Comparison of ENCODE assay signal across 15 cellular contexts in genomic region chr20:39124064-39124463, GRCh38.
DNase-seq lines count a peak whose midpoint lies in the region; ATAC-seq, FAIRE-seq and TF ChIP-seq lines count a peak whose summit lies in the region.
"Had no signal": no experiment of that assay in that cellular context is flagged by ENCODE, and none has a peak within 500 bp of the region (broad histone marks: within the 10 kb centered on the region; RNA-seq: fewer than 3 reads in every experiment).

No MANE protein-coding gene starts in this region.

- H3K4me3 ChIP-seq in PC-3 (ENCODE audit: low read length) (no peak overlapping the region), H1 (ENCODE audit: extremely low read depth in 1 of 4, insufficient read depth in 2 of 4, low read depth in 3 of 4, low read length in 4 of 4) (no peak overlapping the region), trophoblast cell (ENCODE audit: low read depth, low read length) (no peak overlapping the region), hepatocyte (no peak overlapping the region)
- H3K4me3 ChIP-seq: BLaER1 treated with 17β-estradiol and CSF1 and Interleukin-3, amounts not matched to agents 10 nM and 100 nM; GM23338; K562 had no signal

- H4K8ac ChIP-seq in H1 (ENCODE audit: extremely low read depth, insufficient read depth, low read length) (no peak overlapping the region; the same call in 1 of the 2 replicates), trophoblast cell (ENCODE audit: low read depth, low read length) (no peak overlapping the region)

- CTCF ChIA-PET in PC-3 (lab: Charles Lee) (no interaction called here), H1 (lab: Charles Lee; ENCODE audit: partially characterized antibody) (interaction anchor here (0.6 to 6.3 kb wide), 4 partner anchors 12 to 59 kb away, joined by 3 to 51 read pairs (median 3); no protein-coding TSS in a partner anchor)

- no peak overlapping the region for H3K27ac ChIP-seq in PC-3 (ENCODE audit: low read length)
- no peak overlapping the region for H3K27ac ChIP-seq in H1 (ENCODE audit: low read depth, low read length)
- H3K27ac ChIP-seq in trophoblast cell (ENCODE audit: low read depth, low read length) = no peak overlapping the region
- no peak overlapping the region for H3K27ac ChIP-seq in hepatocyte
- H3K27ac ChIP-seq: BLaER1 treated with 17β-estradiol and CSF1 and Interleukin-3, amounts not matched to agents 10 nM and 100 nM had no signal

- no peak for TF ChIP-seq CTCF in PC-3 (conservative IDR thresholded peaks at IDR 0.05; ENCODE audit: low read depth, low read length)
- no peak for TF ChIP-seq CTCF in H1 (IDR thresholded peaks at IDR 0.05; ENCODE audit: control extremely low read depth in 1 of 3, insufficient read depth in 1 of 3, low read depth in 1 of 3, low read length in 3 of 3)
- no peak for TF ChIP-seq CTCF in hepatocyte (IDR thresholded peaks at IDR 0.05; ENCODE audit: poor library complexity)
- TF ChIP-seq CTCF in GM13976 (IDR thresholded peaks at IDR 0.05; ENCODE audit: borderline replicate concordance, control extremely low read depth, extremely low read depth, insufficient read depth, missing control alignments) = no peak

- H3K79me1 ChIP-seq in H1 (ENCODE audit: low read depth, low read length) = no peaks in the 10 kb centered on the region
- no peaks in the 10 kb centered on the region for H3K79me1 ChIP-seq in trophoblast cell (ENCODE audit: low read length)

- H4K12ac ChIP-seq in trophoblast cell (ENCODE audit: low read depth, low read length) = no peak overlapping the region

- TF ChIP-seq EP300 in H1 (IDR thresholded peaks at IDR 0.05; ENCODE audit: borderline replicate concordance in 1 of 2, low read depth in 2 of 2, low read length in 2 of 2) = no peak

- H3K9me2 ChIP-seq in PC-3 (replicated peaks; ENCODE audit: low read length) (no peaks in the 10 kb centered on the region), hepatocyte (replicated peaks; ENCODE audit: insufficient read depth) (no peaks in the 10 kb centered on the region)

- ATAC-seq in PC-3 = no peak
- ATAC-seq: K562 had no signal

- H3K23me2 ChIP-seq in H1 (ENCODE audit: low read depth, low read length) = no peaks in the 10 kb centered on the region

- H3K23ac ChIP-seq in H1 (ENCODE audit: insufficient read length) = no peak overlapping the region
- H3K23ac ChIP-seq in trophoblast cell (ENCODE audit: low read length) = no peak overlapping the region

- H2AFZ ChIP-seq in PC-3 (ENCODE audit: low read length) (no peak overlapping the region), H1 (ENCODE audit: low read length) (no peak overlapping the region), trophoblast cell (ENCODE audit: insufficient read depth, low read length, poor library complexity) (no peak overlapping the region), hepatocyte (no peak overlapping the region)
- H2AFZ ChIP-seq: GM23338 had no signal

- in situ Hi-C loops in GM13976 (cut with MboI; ENCODE audit: low sequenced_read_pairs, unreplicated experiment) = no loop called here

- H2BK5ac ChIP-seq in H1 (ENCODE audit: low read depth, low read length) (no peak overlapping the region), trophoblast cell (ENCODE audit: low read depth, low read length, poor library complexity) (no peak overlapping the region)

- no peaks in the 10 kb centered on the region for H3F3A ChIP-seq in PC-3 (ENCODE audit: low read length, unreplicated experiment)

- DNase-seq in HK-2 (ENCODE audit: unreplicated experiment) = peak; percentile 8
- peak; percentile 30 for DNase-seq in PC-3
- DNase-seq in H1 (ENCODE audit: low read depth in 1 of 2, low spot score in 2 of 2) = no peak
- peak; percentile 50 to 59 for DNase-seq in trophoblast cell
- no peak for DNase-seq in hepatocyte (ENCODE audit: low spot score)
- no peak for DNase-seq in GM13976 (ENCODE audit: low spot score)
- DNase-seq in NCI-H69 (lab: John Stamatoyannopoulos, UW) = no peak
- DNase-seq: ACHN; CD4-positive, CD25-positive, alpha-beta regulatory T cell; DMS53; H9 had no signal

- H3K9ac ChIP-seq in PC-3 (ENCODE audit: low read length) (no peak overlapping the region), H1 (replicated peaks in 1 of 4; ENCODE audit: extremely low read depth in 1 of 4, low read depth in 3 of 4, low read length in 3 of 4) (no peak overlapping the region), trophoblast cell (ENCODE audit: low read length) (no peak overlapping the region)
- H3K9ac ChIP-seq: BLaER1 treated with 17β-estradiol and CSF1 and Interleukin-3, amounts not matched to agents 10 nM and 100 nM had no signal

- H3K14ac ChIP-seq in H1 (ENCODE audit: insufficient read length) = no peak overlapping the region
- H3K14ac ChIP-seq in trophoblast cell (ENCODE audit: low read length) = no peak overlapping the region

- H2BK120ac ChIP-seq in H1 (replicated peaks; ENCODE audit: low read depth, low read length) (no peak overlapping the region), trophoblast cell (ENCODE audit: insufficient read depth, low read length, poor library complexity) (no peak overlapping the region)

- intact Hi-C loops in PC-3 (cut with micrococcal nuclease) = no loop called here

- BruUV-seq in PC-3 (replicated peaks; lab: Mats Ljungman, UMichigan) = no TSS peak

- TF ChIP-seq RAD21 in H1 (IDR thresholded peaks at IDR 0.05 in 1 of 2, conservative IDR thresholded peaks at IDR 0.05 in 1 of 2; ENCODE audit: low read depth in 2 of 2, low read length in 2 of 2) = no peak

- POLR2A ChIA-PET in PC-3 (lab: Charles Lee; ENCODE audit: unreplicated experiment) = no interaction called here
- POLR2A ChIA-PET in H1 (lab: Charles Lee; ENCODE audit: partially characterized antibody) = no interaction called here

- H2AK5ac ChIP-seq in H1 (ENCODE audit: low read depth, low read length) (0 out of 2 replicates have a peak overlapping the region, but pooled peaks have one; percentile 3), trophoblast cell (ENCODE audit: low read length) (no peak overlapping the region)

- H3K4ac ChIP-seq in H1 (replicated peaks; ENCODE audit: insufficient read length, low read depth, low read length) (no peak overlapping the region), trophoblast cell (ENCODE audit: low read depth, low read length) (no peak overlapping the region)

- WGBS in H1 (ENCODE audit: extremely low coverage in 1 of 2, insufficient coverage in 1 of 2, insufficient read length in 1 of 2, insufficient replicate concordance in 2 of 2, low coverage in 1 of 2, low lambda C conversion rate in 2 of 2, missing lambda C conversion rate in 1 of 2), 2 experiments = 91% methylated on average over 7 of the region's 7 CpGs; no CpG with 5 or more reads in 1 of the 2 experiments
- no CpG with 5 or more reads among the region's 7 CpGs for WGBS in trophoblast cell (ENCODE audit: extremely low coverage, insufficient coverage, insufficient read length)
- 83% methylated on average over 7 of the region's 7 CpGs for WGBS in hepatocyte (ENCODE audit: low lambda C conversion rate, missing lambda C conversion rate)

- H2BK20ac ChIP-seq in H1 (ENCODE audit: low read length) = no peak overlapping the region

- H3K18ac ChIP-seq in H1 (ENCODE audit: extremely low read depth, low read length) (no peak overlapping the region), trophoblast cell (ENCODE audit: low read length) (no peak overlapping the region)

- no peak for FAIRE-seq in H1 (lab: Jason Lieb, UNC)
- FAIRE-seq: GM18507, K562 had no signal

- H2BK15ac ChIP-seq in H1 (ENCODE audit: low read length) = no peak overlapping the region

- H3K4me2 ChIP-seq in PC-3 (ENCODE audit: low read length) (no peak overlapping the region), H1 (ENCODE audit: insufficient read depth in 1 of 2, low read depth in 2 of 2, low read length in 2 of 2) (no peak overlapping the region), trophoblast cell (ENCODE audit: low read length) (no peak overlapping the region), hepatocyte (no peak overlapping the region)

- H4K5ac ChIP-seq in H1 (ENCODE audit: insufficient read length, low read depth, low read length) = no peak overlapping the region

- no peak overlapping the region for H3K56ac ChIP-seq in H1 (replicated peaks; ENCODE audit: insufficient read length, low read depth, low read length)

- no peaks in the 10 kb centered on the region for H4K20me1 ChIP-seq in PC-3 (ENCODE audit: low read length)
- H4K20me1 ChIP-seq in H1 (replicated peaks in 1 of 2; ENCODE audit: control insufficient read depth in 1 of 2, insufficient read depth in 2 of 2, low read length in 2 of 2) = no peaks in the 10 kb centered on the region
- no peaks in the 10 kb centered on the region for H4K20me1 ChIP-seq in hepatocyte (ENCODE audit: insufficient read depth, poor library complexity, severe bottlenecking)
- H4K20me1 ChIP-seq: BLaER1 treated with 17β-estradiol and CSF1 and Interleukin-3, amounts not matched to agents 10 nM and 100 nM had no signal

- H3K36me3 ChIP-seq in PC-3 (ENCODE audit: low read depth, low read length) = no peaks in the 10 kb centered on the region
- H3K36me3 ChIP-seq in H1 (ENCODE audit: control insufficient read depth in 2 of 4, insufficient read depth in 4 of 4, low read length in 3 of 4) = no peaks in the 10 kb centered on the region
- no peaks in the 10 kb centered on the region for H3K36me3 ChIP-seq in trophoblast cell (ENCODE audit: control insufficient read depth in 1 of 2, insufficient read depth in 2 of 2, low read length in 2 of 2)
- no peaks in the 10 kb centered on the region for H3K36me3 ChIP-seq in hepatocyte (replicated peaks; ENCODE audit: insufficient read depth, low read depth)
- H3K36me3 ChIP-seq: BLaER1 treated with 17β-estradiol and CSF1 and Interleukin-3, amounts not matched to agents 10 nM and 100 nM had no signal

- no peaks in the 10 kb centered on the region for H3K9me3 ChIP-seq in PC-3 (ENCODE audit: low read length)
- no peaks in the 10 kb centered on the region; a peak in 1 of 4 replicates for H3K9me3 ChIP-seq in H1 (ENCODE audit: insufficient read depth in 2 of 2, low read depth in 1 of 2, low read length in 1 of 2)
- H3K9me3 ChIP-seq in trophoblast cell (ENCODE audit: insufficient read depth, low read depth, low read length) = no peaks in the 10 kb centered on the region
- no peaks in the 10 kb centered on the region for H3K9me3 ChIP-seq in hepatocyte (ENCODE audit: low read depth)
- H3K9me3 ChIP-seq: BLaER1 treated with 17β-estradiol and CSF1 and Interleukin-3, amounts not matched to agents 10 nM and 100 nM had no signal

- TF ChIP-seq POLR2A in H1 (IDR thresholded peaks at IDR 0.05; ENCODE audit: control extremely low read depth in 1 of 2, low read depth in 2 of 2, low read length in 2 of 2) = no peak

- H4K91ac ChIP-seq in H1 (replicated peaks; ENCODE audit: insufficient read length, low read length) (peak overlapping the region; percentile 11), trophoblast cell (ENCODE audit: low read depth, low read length) (no peak overlapping the region)

- H3K4me1 ChIP-seq in PC-3 (ENCODE audit: insufficient read depth, low read length) = no peaks in the 10 kb centered on the region
- peaks cover 8 to 22% (median 12%) of the 10 kb centered on the region in 4 experiments for H3K4me1 ChIP-seq in H1 (replicated peaks in 1 of 4; ENCODE audit: control insufficient read depth in 3 of 4, insufficient read depth in 4 of 4, low read length in 3 of 4)
- H3K4me1 ChIP-seq in trophoblast cell (ENCODE audit: control insufficient read depth in 1 of 2, insufficient read depth in 2 of 2, low read length in 2 of 2) = peaks cover 11 to 12% of the 10 kb centered on the region in 2 experiments
- no peaks in the 10 kb centered on the region for H3K4me1 ChIP-seq in hepatocyte (ENCODE audit: insufficient read depth)

- H2BK12ac ChIP-seq in H1 (ENCODE audit: low read depth, low read length) (no peak overlapping the region), trophoblast cell (ENCODE audit: low read length) (no peak overlapping the region)

- H3K27me3 ChIP-seq in PC-3 (ENCODE audit: low read length) (no peaks in the 10 kb centered on the region), H1 (replicated peaks in 1 of 4; ENCODE audit: control insufficient read depth in 3 of 4, extremely low read depth in 1 of 4, insufficient read depth in 3 of 4, low read length in 3 of 4) (peaks cover 0 to 11% (median 6%) of the 10 kb centered on the region in 4 experiments; a peak in 5 of 7 replicates), trophoblast cell (ENCODE audit: insufficient read depth, low read length) (no peaks in the 10 kb centered on the region), hepatocyte (no peaks in the 10 kb centered on the region)
- H3K27me3 ChIP-seq: BLaER1 treated with 17β-estradiol and CSF1 and Interleukin-3, amounts not matched to agents 10 nM and 100 nM had no signal

- H3K79me2 ChIP-seq in PC-3 (ENCODE audit: low read length) = no peaks in the 10 kb centered on the region
- H3K79me2 ChIP-seq in H1 (ENCODE audit: control insufficient read depth in 1 of 2, insufficient read depth in 2 of 2, low read length in 2 of 2) = no peaks in the 10 kb centered on the region
- H3K79me2 ChIP-seq in trophoblast cell (ENCODE audit: control insufficient read depth, insufficient read depth, low read length, poor library complexity) = no peaks in the 10 kb centered on the region
- no peaks in the 10 kb centered on the region for H3K79me2 ChIP-seq in hepatocyte

Comparison
In these comparisons a context has a peak if more than half of its experiments do, and no peak if none do; other contexts are left out.
1. DNase-seq: peak in HK-2 (single experiment), PC-3 (single experiment) and trophoblast cell (2 of 2); none in H1 (0 of 2), hepatocyte (single experiment), GM13976 (single experiment) and NCI-H69 (single experiment).